ENCODE assay signal across 26 cellular contexts in the genomic region with DNA sequence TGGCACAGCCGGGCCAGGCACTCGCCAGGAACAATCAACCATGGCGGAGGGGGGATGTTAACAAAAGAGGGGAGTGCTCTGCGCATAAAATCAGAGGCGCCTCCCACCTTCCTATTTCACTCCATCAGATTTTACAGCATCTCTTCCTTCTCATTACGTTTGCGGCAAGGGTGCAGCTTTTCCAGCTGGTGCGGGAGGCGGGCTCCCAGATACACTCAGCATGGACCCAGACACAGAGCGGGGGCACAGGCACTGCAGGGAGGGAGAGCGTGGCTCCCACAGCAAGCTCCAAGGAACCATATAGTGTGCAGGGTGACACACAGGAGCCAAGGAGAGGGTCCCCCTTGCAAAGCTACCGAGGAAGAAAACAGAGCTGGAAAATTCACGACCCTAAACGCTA.
"Had no signal": no experiment of that assay in that cellular context is flagged by ENCODE, and none has a peak within 500 bp of the region (broad histone marks: within the 10 kb centered on the region; RNA-seq: fewer than 3 reads in every experiment).

No MANE protein-coding gene starts in this region.

- H3K79me2 ChIP-seq: parathyroid adenoma had no signal

- H3K9me3 ChIP-seq: esophagus muscularis mucosa, left ventricle myocardium inferior, thoracic aorta had no signal

- H3K9ac ChIP-seq: parathyroid adenoma had no signal

- H3K4me1 ChIP-seq: esophagus muscularis mucosa, foreskin keratinocyte, heart right ventricle, parathyroid adenoma, uterus had no signal

- FAIRE-seq: astrocyte, islet of Langerhans had no signal

- H3K27ac Mint-ChIP-seq: activated naive CD4-positive, alpha-beta T cell treated with anti-CD3 and anti-CD28 coated beads for 36 hours; activated T-helper 1 cell treated with anti-CD3 and anti-CD28 coated beads, Interleukin-12 subunit alpha, Interleukin-12 subunit beta, Interleukin-2, Interleukin-4 antibody, amounts not matched to agents 30 ng/mL and 10 ng/mL and 1 ng/mL, durations not matched to agents 14 hours and 24 hours and 36 hours; type B pancreatic cell had no signal

- H3K27me3 ChIP-seq: esophagus muscularis mucosa, foreskin keratinocyte, heart right ventricle, uterus had no signal

- H3K36me3 ChIP-seq: thoracic aorta, uterus had no signal

- DNase-seq: activated CD4-positive, alpha-beta T cell treated with anti-CD3 and anti-CD28 coated beads for 4 hours; activated CD4-positive, alpha-beta T cell treated with anti-CD3 and anti-CD28 coated beads, Interleukin-2, amount 50 U/mL, for 4 hours; activated effector memory CD4-positive, alpha-beta T cell treated with anti-CD3 and anti-CD28 coated beads, Interleukin-2, amount 50 U/mL, for 16 hours; activated naive CD4-positive, alpha-beta T cell treated with anti-CD3 and anti-CD28 coated beads for 36 hours; activated T-cell treated with anti-CD3 and anti-CD28 coated beads for 4 hours; amniotic stem cell; central memory CD4-positive, alpha-beta T cell; effector CD4-positive, alpha-beta T cell; foreskin keratinocyte; heart right ventricle; left ventricle myocardium inferior; mesendoderm; right cardiac atrium; stimulated activated CD4-positive, alpha-beta T cell treated with anti-CD3 and anti-CD28 coated beads, Interleukin-15, amount 100 ng/mL, for 24 hours; stimulated activated CD4-positive, alpha-beta T cell treated with anti-CD3 and anti-CD28 coated beads, Interleukin-2, amount 100 ng/mL, for 24 hours; stimulated activated naive CD4-positive, alpha-beta T cell treated with Interleukin-2 at 50 U/mL for 16 hours; uterus had no signal

- ATAC-seq: foreskin keratinocyte had no signal

- H3K4me3 Mint-ChIP-seq: activated naive CD4-positive, alpha-beta T cell treated with anti-CD3 and anti-CD28 coated beads for 36 hours; activated T-helper 1 cell treated with anti-CD3 and anti-CD28 coated beads, Interleukin-12 subunit alpha, Interleukin-12 subunit beta, Interleukin-2, Interleukin-4 antibody, amounts not matched to agents 30 ng/mL and 10 ng/mL and 1 ng/mL, durations not matched to agents 14 hours and 24 hours and 36 hours; type B pancreatic cell had no signal

- H3K27me3 Mint-ChIP-seq: type B pancreatic cell had no signal

- H3K4me3 ChIP-seq: esophagus muscularis mucosa, heart right ventricle, left ventricle myocardium inferior, lung, thoracic aorta, uterus had no signal

- H2AFZ ChIP-seq: parathyroid adenoma had no signal

- H3K27ac ChIP-seq: esophagus muscularis mucosa, foreskin keratinocyte, heart right ventricle, left ventricle myocardium inferior, parathyroid adenoma, thoracic aorta, uterus, VCaP had no signal

- H3K9me3 Mint-ChIP-seq: activated naive CD4-positive, alpha-beta T cell treated with anti-CD3 and anti-CD28 coated beads for 36 hours; activated T-helper 1 cell treated with anti-CD3 and anti-CD28 coated beads, Interleukin-12 subunit alpha, Interleukin-12 subunit beta, Interleukin-2, Interleukin-4 antibody, amounts not matched to agents 30 ng/mL and 10 ng/mL and 1 ng/mL, durations not matched to agents 14 hours and 24 hours and 36 hours had no signal
